Comparison of ENCODE assay signal across 20 cellular contexts in the genomic region with DNA sequence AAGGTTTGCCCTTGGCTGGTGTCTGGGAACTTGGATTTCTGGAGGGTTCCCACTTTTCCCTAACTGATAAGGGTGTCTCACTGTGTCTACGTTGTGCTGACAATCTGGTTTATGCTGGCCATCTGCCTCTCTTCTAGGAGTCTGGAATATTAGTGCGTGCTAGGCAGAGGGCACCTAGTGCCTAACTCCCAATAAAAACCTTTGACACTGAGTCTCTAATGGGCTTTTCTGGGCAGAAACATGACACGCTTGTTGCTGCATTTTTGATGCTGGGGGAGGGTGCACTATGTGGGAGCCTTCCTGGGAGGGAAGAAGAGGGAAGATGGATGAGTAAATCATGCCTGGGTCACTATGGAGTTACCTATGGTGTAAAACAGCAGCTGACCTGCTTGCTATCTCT.
"Had no signal": no experiment of that assay in that cellular context is flagged by ENCODE, and none has a peak within 500 bp of the region (broad histone marks: within the 10 kb centered on the region; RNA-seq: fewer than 3 reads in every experiment).

No MANE protein-coding gene starts in this region.

- H3K36me3 ChIP-seq: adrenal gland, colonic mucosa, esophagus muscularis mucosa, prostate gland, right lobe of liver, spleen, suprapubic skin had no signal

- H3K9me3 Mint-ChIP-seq: activated CD4-positive, alpha-beta memory T cell treated with anti-CD3 and anti-CD28 coated beads for 36 hours; naive thymus-derived CD8-positive, alpha-beta T cell; stimulated activated naive CD8-positive, alpha-beta T cell treated with anti-CD3 and anti-CD28 coated beads, Interleukin-15, Interleukin-2, amounts not matched to agents 100 ng/mL and 50 ng/mL, for 24 hours had no signal

- H3K27ac Mint-ChIP-seq: activated CD4-positive, alpha-beta memory T cell treated with anti-CD3 and anti-CD28 coated beads for 36 hours; activated CD4-positive, alpha-beta T cell treated with anti-CD3 and anti-CD28 coated beads for 36 hours; activated CD8-positive, alpha-beta memory T cell treated with anti-CD3 and anti-CD28 coated beads, Interleukin-2, amount 10 ng/mL, durations not matched to agents 7 days and 5 days; naive thymus-derived CD8-positive, alpha-beta T cell; stimulated activated naive CD8-positive, alpha-beta T cell treated with anti-CD3 and anti-CD28 coated beads, Interleukin-15, Interleukin-2, amounts not matched to agents 100 ng/mL and 50 ng/mL, for 24 hours had no signal

- H3K4me3 ChIP-seq: adrenal gland, colonic mucosa, esophagus muscularis mucosa, prostate gland, right lobe of liver, spleen, suprapubic skin had no signal

- H3K9me3 ChIP-seq: adrenal gland, colonic mucosa, prostate gland, suprapubic skin had no signal

- H3K4me1 Mint-ChIP-seq: activated CD4-positive, alpha-beta T cell treated with anti-CD3 and anti-CD28 coated beads for 36 hours had no signal

- H3K4me3 Mint-ChIP-seq: activated CD4-positive, alpha-beta memory T cell treated with anti-CD3 and anti-CD28 coated beads for 36 hours; activated CD4-positive, alpha-beta T cell treated with anti-CD3 and anti-CD28 coated beads for 36 hours; activated CD8-positive, alpha-beta memory T cell treated with anti-CD3 and anti-CD28 coated beads, Interleukin-2, amount 10 ng/mL, durations not matched to agents 7 days and 5 days; naive thymus-derived CD8-positive, alpha-beta T cell; stimulated activated naive CD8-positive, alpha-beta T cell treated with anti-CD3 and anti-CD28 coated beads, Interleukin-15, Interleukin-2, amounts not matched to agents 100 ng/mL and 50 ng/mL, for 24 hours had no signal

- H3K27me3 Mint-ChIP-seq: activated CD4-positive, alpha-beta memory T cell treated with anti-CD3 and anti-CD28 coated beads for 36 hours; activated CD4-positive, alpha-beta T cell treated with anti-CD3 and anti-CD28 coated beads for 36 hours; activated CD8-positive, alpha-beta memory T cell treated with anti-CD3 and anti-CD28 coated beads, Interleukin-2, amount 10 ng/mL, durations not matched to agents 7 days and 5 days; naive thymus-derived CD8-positive, alpha-beta T cell; stimulated activated naive CD8-positive, alpha-beta T cell treated with anti-CD3 and anti-CD28 coated beads, Interleukin-15, Interleukin-2, amounts not matched to agents 100 ng/mL and 50 ng/mL, for 24 hours had no signal

- H3K36me3 Mint-ChIP-seq: activated CD4-positive, alpha-beta memory T cell treated with anti-CD3 and anti-CD28 coated beads for 36 hours; activated CD8-positive, alpha-beta memory T cell treated with anti-CD3 and anti-CD28 coated beads, Interleukin-2, amount 10 ng/mL, durations not matched to agents 7 days and 5 days; naive thymus-derived CD8-positive, alpha-beta T cell had no signal

- DNase-seq: activated CD4-positive, alpha-beta memory T cell treated with anti-CD3 and anti-CD28 coated beads for 36 hours; activated CD4-positive, alpha-beta T cell treated with anti-CD3 and anti-CD28 coated beads for 36 hours; activated CD8-positive, alpha-beta memory T cell treated with anti-CD3 and anti-CD28 coated beads, Interleukin-2, amount 10 ng/mL, durations not matched to agents 7 days and 5 days; activated naive CD4-positive, alpha-beta T cell treated with anti-CD3 and anti-CD28 coated beads, Interleukin-2, amount 50 U/mL, for 16 hours; activated T-cell treated with anti-CD3 and anti-CD28 coated beads, Interleukin-2, amount 50 U/mL, for 1 hour; adrenal gland; central memory CD4-positive, alpha-beta T cell; colonic mucosa; hypothalamus; kidney glomerular epithelial cell; mesenchymal stem cell; naive thymus-derived CD8-positive, alpha-beta T cell; right lobe of liver; spleen; T-helper 2 cell; trophoblast cell had no signal

- ATAC-seq: activated CD4-positive, alpha-beta T cell treated with anti-CD3 and anti-CD28 coated beads for 36 hours; activated CD8-positive, alpha-beta memory T cell treated with anti-CD3 and anti-CD28 coated beads, Interleukin-2, amount 10 ng/mL, durations not matched to agents 7 days and 5 days; naive thymus-derived CD8-positive, alpha-beta T cell; right lobe of liver had no signal

- H3K27ac ChIP-seq: adrenal gland, colonic mucosa, esophagus muscularis mucosa, prostate gland, right lobe of liver, spleen, suprapubic skin had no signal
